In genomic region chr21:33266784-33267135, GRCh38 we compare ENCODE assay signal across 1 cellular context.
TF ChIP-seq lines count a peak whose summit lies in the region.

No MANE protein-coding gene starts in this region.

TF ChIP-seq in K562, 482 proteins besides CTCF, POLR2A, EP300 and RAD21 (continued from another document):
- TF ChIP-seq CHAMP1 (IDR thresholded peaks at IDR 0.05) (no peak), POU5F1 (IDR thresholded peaks at IDR 0.05; ENCODE audit: borderline replicate concordance, low read depth, low read length, partially characterized antibody) (no peak), HDAC2 (IDR thresholded peaks at IDR 0.05) (no peak), NFIX (CRISPR knock-in tag; IDR thresholded peaks at IDR 0.05; ENCODE audit: low read depth) (no peak)
TF ChIP-seq in K562: peak in this region for 4.
